Comparison of ENCODE assay signal across 23 cellular contexts in genomic region chr2:219557320-219557719, GRCh38. TPM values are rescaled to one million over a fixed set of nuclear protein-coding genes. Genes with fewer than 3 reads are reported as not detected.
"Had no signal": no experiment of that assay in that cellular context is flagged by ENCODE, and none has a peak within 500 bp of the region (broad histone marks: within the 10 kb centered on the region; RNA-seq: fewer than 3 reads in every experiment).

No MANE protein-coding gene starts in this region.

- H3K27ac ChIP-seq: KMS-11, SJSA1, SK-N-MC had no signal

- H3K36me3 ChIP-seq: SJSA1 had no signal

- H3K36me3 Mint-ChIP-seq: IgD-negative memory B cell had no signal

- ATAC-seq: K562 had no signal

- H3K9ac ChIP-seq: KMS-11 had no signal

- H3K27ac Mint-ChIP-seq: IgD-negative memory B cell had no signal

- H3K4me3 Mint-ChIP-seq: IgD-negative memory B cell had no signal

- DNase-seq: Kasumi-1, MM.1S, NCI-H1092 treated with DMSO at 0.1 percent for 48 hours, NCI-H1436, NCI-H187, NCI-H2029, NCI-H2081 treated with DMSO at 0.1 percent for 48 hours, NCI-H2171, NCI-H226, NCI-H446, NCI-H510A, NCI-H524 treated with DMSO at 0.1 percent for 48 hours, NCI-H69, NCI-H774, RPMI8226, SIG-M5 had no signal

- H3K27me3 ChIP-seq: SJSA1 had no signal

- H3K9me3 Mint-ChIP-seq: IgD-negative memory B cell had no signal

- H3K4me1 Mint-ChIP-seq: IgD-negative memory B cell had no signal

- H3K4me3 ChIP-seq: K562, SJSA1, SK-N-MC had no signal

- H3K9me3 ChIP-seq: SJSA1 had no signal

- H3K4me2 ChIP-seq: KMS-11 had no signal

- FAIRE-seq: K562, RCC 7860 had no signal

RNA-seq across cellular contexts. Expression of gene OBSL1, which starts 14.0 kb away (rescaled TPM):
- polyA plus RNA-seq: IgD-negative memory B cell had no signal

RNA-seq across cellular contexts. Expression of gene INHA, which starts 14.8 kb away (rescaled TPM):
- total RNA-seq: HT1080 had no signal
- polyA plus RNA-seq: IgD-negative memory B cell had no signal
